In genomic region chr12:30754750-30755394, GRCh38 we compare ENCODE assay signal across 8 cellular contexts. TPM values are rescaled to one million over a fixed set of nuclear protein-coding genes. Genes with fewer than 3 reads are reported as not detected.
DNase-seq lines count a peak whose midpoint lies in the region; ATAC-seq, FAIRE-seq and TF ChIP-seq lines count a peak whose summit lies in the region.

Gene CAPRIN2 (minus strand): TSS chr12:30754951. CDS start chr12:30753520, 1,431 bp downstream.

- TF ChIP-seq POLR2A in H54 (IDR thresholded peaks at IDR 0.05; ENCODE audit: low read depth, low read length): no peak; the same call in none of the 2 replicates

- intact Hi-C loops in activated T-helper 2 cell treated with anti-CD3 and anti-CD28 coated beads, Interferon-gamma antibody, Interleukin-2, Interleukin-4, amounts not matched to agents 10 μg/mL and 5 μg/mL and 100 μg/mL, durations not matched to agents 14 hours and 24 hours and 36 hours (cut with micrococcal nuclease): loop anchor here (1.0 to 10.0 kb wide), 5 partner anchors 40 to 1650 kb away; partner anchors contain the start of genes IPO8 and SINHCAF

- ATAC-seq in naive thymus-derived CD8-positive, alpha-beta T cell: peak; percentile 89
- ATAC-seq in stimulated activated naive B cell treated with anti-CD40 and anti-IgM and Interleukin-4, amounts not matched to agents 10 μg/mL and 1 μg/mL and 100 μg/mL, for 72 hours (replicated peaks): peak; percentile 93

- H3K4me3 Mint-ChIP-seq in activated T-helper 2 cell treated with anti-CD3 and anti-CD28 coated beads, Interferon-gamma antibody, Interleukin-2, Interleukin-4, amounts not matched to agents 10 μg/mL and 5 μg/mL and 100 μg/mL, durations not matched to agents 14 hours and 24 hours and 36 hours (ENCODE audit: low read depth): peak within 1 kb of the TSS; percentile 88
- H3K4me3 Mint-ChIP-seq in naive thymus-derived CD8-positive, alpha-beta T cell: peak within 1 kb of the TSS; percentile 90 to 95 (median 92)
- peak within 1 kb of the TSS; percentile 92 to 96 for H3K4me3 Mint-ChIP-seq in stimulated activated naive B cell treated with anti-CD40 and anti-IgM and Interleukin-4, amounts not matched to agents 10 μg/mL and 1 μg/mL and 100 μg/mL, for 72 hours

- POLR2A ChIA-PET in RWPE1 (lab: Yijun Ruan, JAX; ENCODE audit: low non-redundant PET): interaction anchor here (0.8 to 1.4 kb wide), 3 partner anchors 41 to 44 kb away, joined by 4 to 9 read pairs (median 5); no protein-coding TSS in a partner anchor
- POLR2A ChIA-PET in naive thymus-derived CD8-positive, alpha-beta T cell (lab: Charles Lee): interaction anchor here (0.5 to 2.6 kb wide), 5 partner anchors 20 to 1416 kb away, joined by 3 to 26 read pairs (median 3); partner anchors contain the start of genes ERGIC2 and IPO8

- DNase-seq in ELF-1 (ENCODE audit: low read depth, low spot score) (peak; percentile 97), H54 (ENCODE audit: insufficient read length, low spot score) (peak; percentile 90), LNCaP clone FGC (ENCODE audit: low read depth) (peak; percentile 90), RWPE1 (ENCODE audit: low spot score) (peak; percentile 87), fibroblast of mammary gland (ENCODE audit: low read depth) (peak; percentile 89)
- DNase-seq in activated T-helper 2 cell treated with anti-CD3 and anti-CD28 coated beads, Interferon-gamma antibody, Interleukin-2, Interleukin-4, amounts not matched to agents 10 μg/mL and 5 μg/mL and 100 μg/mL, durations not matched to agents 14 hours and 24 hours and 36 hours (ENCODE audit: low spot score): peak; percentile 92
- peak; percentile 87 to 95 (median 92) for DNase-seq in naive thymus-derived CD8-positive, alpha-beta T cell
- DNase-seq in stimulated activated naive B cell treated with anti-CD40 and anti-IgM and Interleukin-4, amounts not matched to agents 10 μg/mL and 1 μg/mL and 100 μg/mL, for 72 hours: peak; percentile 94

- H3K27ac ChIP-seq in RWPE1: peak within 1 kb of the TSS; percentile 87

- CTCF ChIA-PET in RWPE1 (lab: Yijun Ruan, JAX): interaction anchor here (1.1 to 1.5 kb wide), 2 partner anchors 41 to 52 kb away, joined by 4 to 10 read pairs; no protein-coding TSS in a partner anchor

- no peaks in the 10 kb centered on the region for H3K9me3 Mint-ChIP-seq in activated T-helper 2 cell treated with anti-CD3 and anti-CD28 coated beads, Interferon-gamma antibody, Interleukin-2, Interleukin-4, amounts not matched to agents 10 μg/mL and 5 μg/mL and 100 μg/mL, durations not matched to agents 14 hours and 24 hours and 36 hours
- no peaks in the 10 kb centered on the region for H3K9me3 Mint-ChIP-seq in naive thymus-derived CD8-positive, alpha-beta T cell
- H3K9me3 Mint-ChIP-seq in stimulated activated naive B cell treated with anti-CD40 and anti-IgM and Interleukin-4, amounts not matched to agents 10 μg/mL and 1 μg/mL and 100 μg/mL, for 72 hours: no peaks in the 10 kb centered on the region

- H3K27me3 Mint-ChIP-seq in activated T-helper 2 cell treated with anti-CD3 and anti-CD28 coated beads, Interferon-gamma antibody, Interleukin-2, Interleukin-4, amounts not matched to agents 10 μg/mL and 5 μg/mL and 100 μg/mL, durations not matched to agents 14 hours and 24 hours and 36 hours (ENCODE audit: low read depth): no peaks in the 10 kb centered on the region
- H3K27me3 Mint-ChIP-seq in naive thymus-derived CD8-positive, alpha-beta T cell: no peaks in the 10 kb centered on the region
- H3K27me3 Mint-ChIP-seq in stimulated activated naive B cell treated with anti-CD40 and anti-IgM and Interleukin-4, amounts not matched to agents 10 μg/mL and 1 μg/mL and 100 μg/mL, for 72 hours: no peaks in the 10 kb centered on the region

- no peak for FAIRE-seq in H54 (lab: Jason Lieb, UNC)

- peaks cover 3% of the 10 kb centered on the region for H3K36me3 Mint-ChIP-seq in activated T-helper 2 cell treated with anti-CD3 and anti-CD28 coated beads, Interferon-gamma antibody, Interleukin-2, Interleukin-4, amounts not matched to agents 10 μg/mL and 5 μg/mL and 100 μg/mL, durations not matched to agents 14 hours and 24 hours and 36 hours (ENCODE audit: low read depth)
- peaks cover 0 to 12% (median 0%) of the 10 kb centered on the region in 3 donors for H3K36me3 Mint-ChIP-seq in naive thymus-derived CD8-positive, alpha-beta T cell
- H3K36me3 Mint-ChIP-seq in stimulated activated naive B cell treated with anti-CD40 and anti-IgM and Interleukin-4, amounts not matched to agents 10 μg/mL and 1 μg/mL and 100 μg/mL, for 72 hours: peaks cover 0 to 11% of the 10 kb centered on the region in 2 donors

- TF ChIP-seq CTCF in LNCaP clone FGC (IDR thresholded peaks at IDR 0.05; ENCODE audit: control insufficient read depth, extremely low read depth, insufficient read depth) (peak; percentile 49), RWPE1 (conservative IDR thresholded peaks at IDR 0.05; ENCODE audit: low read depth) (peak; percentile 67), fibroblast of mammary gland (conservative IDR thresholded peaks at IDR 0.05; ENCODE audit: control insufficient read depth, insufficient read depth, low read depth, low read length) (no peak)

- peak within 1 kb of the TSS; percentile 55 for H3K4me3 ChIP-seq in LNCaP clone FGC (ENCODE audit: low read depth, low read length)
- peak within 1 kb of the TSS; percentile 87 for H3K4me3 ChIP-seq in fibroblast of mammary gland (ENCODE audit: control insufficient read depth, low read depth, low read length)

- peak within 1 kb of the TSS; percentile 18 for H3K27ac Mint-ChIP-seq in activated T-helper 2 cell treated with anti-CD3 and anti-CD28 coated beads, Interferon-gamma antibody, Interleukin-2, Interleukin-4, amounts not matched to agents 10 μg/mL and 5 μg/mL and 100 μg/mL, durations not matched to agents 14 hours and 24 hours and 36 hours
- H3K27ac Mint-ChIP-seq in naive thymus-derived CD8-positive, alpha-beta T cell: peak within 1 kb of the TSS; percentile 12 to 95 (median 92)
- peak within 1 kb of the TSS; percentile 86 for H3K27ac Mint-ChIP-seq in stimulated activated naive B cell treated with anti-CD40 and anti-IgM and Interleukin-4, amounts not matched to agents 10 μg/mL and 1 μg/mL and 100 μg/mL, for 72 hours

- H3K4me1 Mint-ChIP-seq in activated T-helper 2 cell treated with anti-CD3 and anti-CD28 coated beads, Interferon-gamma antibody, Interleukin-2, Interleukin-4, amounts not matched to agents 10 μg/mL and 5 μg/mL and 100 μg/mL, durations not matched to agents 14 hours and 24 hours and 36 hours (ENCODE audit: low read depth): peaks cover 33% of the 10 kb centered on the region
- H3K4me1 Mint-ChIP-seq in naive thymus-derived CD8-positive, alpha-beta T cell: peaks cover 20 to 41% (median 34%) of the 10 kb centered on the region in 4 donors
- peaks cover 11 to 21% of the 10 kb centered on the region in 2 donors for H3K4me1 Mint-ChIP-seq in stimulated activated naive B cell treated with anti-CD40 and anti-IgM and Interleukin-4, amounts not matched to agents 10 μg/mL and 1 μg/mL and 100 μg/mL, for 72 hours

RNA-seq across cellular contexts. Expression of gene CAPRIN2, which starts in this region (rescaled TPM):
- 13.5 and 14.2 TPM in 2 replicates for total RNA-seq in activated T-helper 2 cell treated with anti-CD3 and anti-CD28 coated beads, Interferon-gamma antibody, Interleukin-2, Interleukin-4, amounts not matched to agents 10 μg/mL and 5 μg/mL and 100 μg/mL, durations not matched to agents 14 hours and 24 hours and 36 hours
- 10 to 100 TPM; 49.4 to 51.3 TPM for total RNA-seq in naive thymus-derived CD8-positive, alpha-beta T cell
- 1 to 10 TPM; 4.8 to 9.4 (median 6.7) TPM for polyA plus RNA-seq in naive thymus-derived CD8-positive, alpha-beta T cell

Comparison
In these comparisons a context has a peak if more than half of its experiments do, and no peak if none do; other contexts are left out.
1. Peak in every context shown above with its lines: DNase-seq, ATAC-seq, H3K4me3 ChIP-seq and H3K27ac ChIP-seq.
2. H3K27ac Mint-ChIP-seq: peak in every context shown above with its lines; median percentile 92 in naive thymus-derived CD8-positive, alpha-beta T cell; 86 in stimulated activated naive B cell treated with anti-CD40 and anti-IgM and Interleukin-4, amounts not matched to agents 10 μg/mL and 1 μg/mL and 100 μg/mL, for 72 hours; 18 in activated T-helper 2 cell treated with anti-CD3 and anti-CD28 coated beads, Interferon-gamma antibody, Interleukin-2, Interleukin-4, amounts not matched to agents 10 μg/mL and 5 μg/mL and 100 μg/mL, durations not matched to agents 14 hours and 24 hours and 36 hours.